In the genomic region with DNA sequence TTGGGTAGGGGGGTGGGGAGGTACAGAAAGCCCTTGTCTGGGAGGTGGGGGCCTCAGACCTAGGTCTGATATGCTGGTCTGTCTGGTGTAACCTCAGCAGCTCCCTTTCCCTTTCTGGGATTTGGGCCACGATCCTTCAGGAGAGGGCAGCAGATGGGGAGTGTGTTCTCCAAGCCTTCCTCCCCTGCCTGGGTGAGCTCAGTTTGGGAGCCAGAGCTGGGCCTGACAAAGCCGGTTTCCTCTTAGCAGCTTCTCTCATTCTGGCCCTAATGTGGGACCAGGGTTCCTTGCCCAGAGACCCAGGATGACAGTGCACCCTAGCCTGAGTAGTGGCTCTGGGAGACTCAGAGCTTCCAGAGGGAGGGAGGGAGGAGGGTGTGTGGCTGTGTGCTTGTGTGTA, we compare ENCODE assay signal across 17 cellular contexts.
DNase-seq lines count a peak whose midpoint lies in the region; ATAC-seq, FAIRE-seq and TF ChIP-seq lines count a peak whose summit lies in the region.
"Had no signal": no experiment of that assay in that cellular context is flagged by ENCODE, and none has a peak within 500 bp of the region (broad histone marks: within the 10 kb centered on the region; RNA-seq: fewer than 3 reads in every experiment).

No MANE protein-coding gene starts in this region.

- H2BK5ac ChIP-seq in H1 (ENCODE audit: low read depth, low read length), result peak overlapping the region; percentile 35

- H4K20me1 ChIP-seq in H1 (replicated peaks in 1 of 2; ENCODE audit: control insufficient read depth in 1 of 2, insufficient read depth in 2 of 2, low read length in 2 of 2), result peaks cover 2 to 27% of the 10 kb centered on the region in 2 experiments

- H3K9ac ChIP-seq in H1 (replicated peaks in 1 of 4; ENCODE audit: extremely low read depth in 1 of 4, low read depth in 3 of 4, low read length in 3 of 4), result no peak overlapping the region

- no peak overlapping the region for H2BK15ac ChIP-seq in H1 (ENCODE audit: low read length)

- H3K4me1 ChIP-seq in H1 (replicated peaks in 1 of 4; ENCODE audit: control insufficient read depth in 3 of 4, insufficient read depth in 4 of 4, low read length in 3 of 4), result peaks cover 0 to 21% (median 8%) of the 10 kb centered on the region in 4 experiments; a peak in 6 of 7 replicates
- H3K4me1 ChIP-seq in mesodermal cell (ENCODE audit: control insufficient read depth, insufficient read depth, low read length, poor library complexity, severe bottlenecking), result peaks cover 7% of the 10 kb centered on the region
- H3K4me1 ChIP-seq in thyroid gland, result peaks cover 19 to 47% of the 10 kb centered on the region in 2 donors

- no peak overlapping the region for H3K4ac ChIP-seq in H1 (replicated peaks; ENCODE audit: insufficient read length, low read depth, low read length)

- H3K27me3 ChIP-seq in H1 (replicated peaks in 1 of 4; ENCODE audit: control insufficient read depth in 3 of 4, extremely low read depth in 1 of 4, insufficient read depth in 3 of 4, low read length in 3 of 4) (no peaks in the 10 kb centered on the region; a peak in 1 of 7 replicates), thyroid gland (no peaks in the 10 kb centered on the region)

- TF ChIP-seq POLR2A in H1 (IDR thresholded peaks at IDR 0.05; ENCODE audit: control extremely low read depth in 1 of 2, low read depth in 2 of 2, low read length in 2 of 2) (no peak), thyroid gland (IDR thresholded peaks at IDR 0.05) (no peak)

- peaks cover 9% of the 10 kb centered on the region for H3K79me1 ChIP-seq in H1 (ENCODE audit: low read depth, low read length)

- no peak overlapping the region for H3K18ac ChIP-seq in H1 (ENCODE audit: extremely low read depth, low read length)

- POLR2A ChIA-PET in RWPE1 (lab: Yijun Ruan, JAX; ENCODE audit: low non-redundant PET), result no interaction called here
- POLR2A ChIA-PET in H1 (lab: Charles Lee; ENCODE audit: partially characterized antibody), result interaction anchor here (1.5 kb wide), 1 partner anchor 8 kb away, joined by 5 read pairs; no protein-coding TSS in a partner anchor

- no peak for TF ChIP-seq CTCF in RWPE1 (conservative IDR thresholded peaks at IDR 0.05; ENCODE audit: low read depth)
- TF ChIP-seq CTCF in H1 (IDR thresholded peaks at IDR 0.05; ENCODE audit: control extremely low read depth in 1 of 3, insufficient read depth in 1 of 3, low read depth in 1 of 3, low read length in 3 of 3), result no peak
- TF ChIP-seq CTCF in thyroid gland (IDR thresholded peaks at IDR 0.05), result no peak

- H3K27ac ChIP-seq in RWPE1, result peak overlapping the region; percentile 54
- no peak overlapping the region; the same call in 1 of the 2 replicates for H3K27ac ChIP-seq in H1 (ENCODE audit: low read depth, low read length)
- H3K27ac ChIP-seq in mesodermal cell (ENCODE audit: low read depth, low read length, severe bottlenecking), result peak overlapping the region; percentile 1
- H3K27ac ChIP-seq in thyroid gland, result peak overlapping the region in 2 of 3 donors; percentile 39 to 44
- H3K27ac ChIP-seq: lower lobe of right lung had no signal

- intact Hi-C loops in thyroid gland (cut with DNase I), result no loop called here

- H4K5ac ChIP-seq in H1 (ENCODE audit: insufficient read length, low read depth, low read length), result no peak overlapping the region

- H3K36me3 ChIP-seq in H1 (ENCODE audit: control insufficient read depth in 2 of 4, insufficient read depth in 4 of 4, low read length in 3 of 4) (no peaks in the 10 kb centered on the region; a peak in 3 of 8 replicates), mesodermal cell (ENCODE audit: control insufficient read depth, insufficient read depth, low read length) (peaks cover 96% of the 10 kb centered on the region), thyroid gland (peaks cover 29% of the 10 kb centered on the region in 2 donors)

- H2BK12ac ChIP-seq in H1 (ENCODE audit: low read depth, low read length), result peak overlapping the region; percentile 80; the same call in 1 of the 2 replicates

- 79% methylated on average over 2 of the region's 2 CpGs; no CpG with 5 or more reads in 1 of the 2 experiments for WGBS in H1 (ENCODE audit: extremely low coverage in 1 of 2, insufficient coverage in 1 of 2, insufficient read length in 1 of 2, insufficient replicate concordance in 2 of 2, low coverage in 1 of 2, low lambda C conversion rate in 2 of 2, missing lambda C conversion rate in 1 of 2), 2 experiments
- WGBS in mesodermal cell (ENCODE audit: insufficient coverage in 2 of 2), 2 experiments, result 80 to 100% methylated on average over 1 to 2 of the region's 2 CpGs
- 71 to 78% methylated on average over 2 of the region's 2 CpGs for WGBS in thyroid gland, 2 donors

- no peaks in the 10 kb centered on the region for H3K9me3 ChIP-seq in H1 (ENCODE audit: insufficient read depth in 2 of 2, low read depth in 1 of 2, low read length in 1 of 2)
- H3K9me3 ChIP-seq in mesodermal cell (ENCODE audit: control insufficient read depth, low read length), result no peaks in the 10 kb centered on the region
- no peaks in the 10 kb centered on the region for H3K9me3 ChIP-seq in thyroid gland
- H3K9me3 ChIP-seq: lower lobe of right lung had no signal

- CTCF ChIA-PET in RWPE1 (lab: Yijun Ruan, JAX) (interaction anchor here (0.6 to 1.7 kb wide), 3 partner anchors 13 to 632 kb away, joined by 3 to 6 read pairs (median 4); no protein-coding TSS in a partner anchor), H1 (lab: Charles Lee; ENCODE audit: partially characterized antibody) (interaction anchor here (0.8 to 32.0 kb wide), 6 partner anchors 13 to 812 kb away, joined by 3 to 396 read pairs (median 7); no protein-coding TSS in a partner anchor)

- H3K4me2 ChIP-seq in H1 (ENCODE audit: insufficient read depth in 1 of 2, low read depth in 2 of 2, low read length in 2 of 2), result no peak overlapping the region

- no peak overlapping the region for H4K91ac ChIP-seq in H1 (replicated peaks; ENCODE audit: insufficient read length, low read length)

- H3K4me3 ChIP-seq in H1 (ENCODE audit: extremely low read depth in 1 of 4, insufficient read depth in 2 of 4, low read depth in 3 of 4, low read length in 4 of 4) (no peak overlapping the region), mesodermal cell (ENCODE audit: extremely low read depth, insufficient read depth, low read length, poor library complexity, severe bottlenecking) (no peak overlapping the region), thyroid gland (replicated peaks in 1 of 3) (no peak overlapping the region)
- H3K4me3 ChIP-seq: lower lobe of right lung had no signal

- H3K14ac ChIP-seq in H1 (ENCODE audit: insufficient read length), result no peak overlapping the region

- no peak for TF ChIP-seq EP300 in H1 (IDR thresholded peaks at IDR 0.05; ENCODE audit: borderline replicate concordance in 1 of 2, low read depth in 2 of 2, low read length in 2 of 2)

- no peak overlapping the region for H2BK20ac ChIP-seq in H1 (ENCODE audit: low read length)

- H2AK5ac ChIP-seq in H1 (ENCODE audit: low read depth, low read length), result no peak overlapping the region

- H2BK120ac ChIP-seq in H1 (replicated peaks; ENCODE audit: low read depth, low read length), result no peak overlapping the region

- no peak overlapping the region for H3K23ac ChIP-seq in H1 (ENCODE audit: insufficient read length)

- H3K56ac ChIP-seq in H1 (replicated peaks; ENCODE audit: insufficient read length, low read depth, low read length), result no peak overlapping the region

- no peak overlapping the region for H2AFZ ChIP-seq in H1 (ENCODE audit: low read length)

- no peaks in the 10 kb centered on the region for H3K23me2 ChIP-seq in H1 (ENCODE audit: low read depth, low read length)

- no peak for FAIRE-seq in H1 (lab: Jason Lieb, UNC)

- ATAC-seq in GM18520 (IDR thresholded peaks at IDR 0.05; ENCODE audit: unreplicated experiment) (no peak), HG02884 (IDR thresholded peaks at IDR 0.05; ENCODE audit: unreplicated experiment) (no peak)
- ATAC-seq: esophagus mucosa, HCT116, lower lobe of right lung had no signal

- TF ChIP-seq RAD21 in H1 (IDR thresholded peaks at IDR 0.05 in 1 of 2, conservative IDR thresholded peaks at IDR 0.05 in 1 of 2; ENCODE audit: low read depth in 2 of 2, low read length in 2 of 2), result no peak

- no peak for DNase-seq in RWPE1 (ENCODE audit: low spot score)
- DNase-seq in H1 (ENCODE audit: low read depth in 1 of 2, low spot score in 2 of 2), result no peak
- DNase-seq in thyroid gland, result no peak
- DNase-seq in kidney tubule cell (ENCODE audit: low spot score), result no peak
- DNase-seq: activated CD4-positive, alpha-beta T cell treated with anti-CD3 and anti-CD28 coated beads for 4 hours; activated naive CD4-positive, alpha-beta T cell treated with Interleukin-2 at 50 U/mL for 16 hours; activated T-cell treated with anti-CD3 and anti-CD28 coated beads for 4 hours; lower lobe of right lung; NCI-H187; NCI-H510A; stimulated activated CD4-positive, alpha-beta T cell treated with anti-CD3 and anti-CD28 coated beads, Interleukin-1b, Interleukin-23, amount 100 ng/mL, for 48 hours; T1000 had no signal

- H3K79me2 ChIP-seq in H1 (ENCODE audit: control insufficient read depth in 1 of 2, insufficient read depth in 2 of 2, low read length in 2 of 2), result peaks cover 0 to 14% of the 10 kb centered on the region in 2 experiments; a peak in 1 of 4 replicates

- no peak overlapping the region for H4K8ac ChIP-seq in H1 (ENCODE audit: extremely low read depth, insufficient read depth, low read length)

TF ChIP-seq in H1, 55 proteins besides CTCF, POLR2A, EP300 and RAD21 (continues in another document):
- TF ChIP-seq POLR2AphosphoS5 (IDR thresholded peaks at IDR 0.05; ENCODE audit: low read depth, low read length), result no peak
- TF ChIP-seq TAF1 (IDR thresholded peaks at IDR 0.05; ENCODE audit: low read depth, low read length), result no peak
- TF ChIP-seq HDAC6 (IDR thresholded peaks at IDR 0.05; ENCODE audit: low read depth, low read length), result no peak
- TF ChIP-seq YY1 (IDR thresholded peaks at IDR 0.05; ENCODE audit: low read depth, low read length), result no peak
- no peak for TF ChIP-seq POU5F1 (IDR thresholded peaks at IDR 0.05; ENCODE audit: low read depth, low read length)
- TF ChIP-seq JUND (IDR thresholded peaks at IDR 0.05; ENCODE audit: low read length), result no peak
- no peak for TF ChIP-seq CTBP2 (IDR thresholded peaks at IDR 0.05; ENCODE audit: borderline replicate concordance, insufficient read depth, insufficient read length, low read length)
- TF ChIP-seq KDM1A (IDR thresholded peaks at IDR 0.05; ENCODE audit: borderline replicate concordance, low read length), result no peak
- TF ChIP-seq ASH2L (IDR thresholded peaks at IDR 0.05; ENCODE audit: low read length), result no peak
